14 cellular contexts compared by ENCODE assay signal in genomic region chr9:34084562-34084961, GRCh38. TPM values are rescaled to one million over a fixed set of nuclear protein-coding genes. Genes with fewer than 3 reads are reported as not detected.
A peak's percentile ranks its signal among the peaks of the same experiment; 100 is the strongest.
DNase-seq lines count a peak whose midpoint lies in the region; ATAC-seq lines count a peak whose summit lies in the region.
"Had no signal": no experiment of that assay in that cellular context is flagged by ENCODE, and none has a peak within 500 bp of the region (broad histone marks: within the 10 kb centered on the region; RNA-seq: fewer than 3 reads in every experiment).

No MANE protein-coding gene starts in this region.

- peaks cover 3 to 8% of the 10 kb centered on the region in 2 donors for H3K4me1 ChIP-seq in aorta (ENCODE audit: control insufficient read depth in 1 of 2, insufficient read depth in 2 of 2, low read length in 2 of 2)
- H3K4me1 ChIP-seq: SJCRH30 had no signal

- peaks cover 4 to 7% of the 10 kb centered on the region in 2 donors for H3K36me3 ChIP-seq in aorta (ENCODE audit: control insufficient read depth in 1 of 2, insufficient read depth in 2 of 2, low read length in 1 of 2)

- peak; percentile 78 for ATAC-seq in Right ventricle myocardium inferior
- ATAC-seq in Right ventricle myocardium superior (ENCODE audit: poor library complexity): peak; percentile 65
- ATAC-seq in aorta (ENCODE audit: low FRiP score): peak; percentile 76
- ATAC-seq in GM19035 (IDR thresholded peaks at IDR 0.05; ENCODE audit: unreplicated experiment): no peak
- ATAC-seq: esophagus mucosa had no signal

- 4 to 7% methylated on average over 1 of the region's 1 CpG for WGBS in aorta, 2 donors

- DNase-seq in Right ventricle myocardium inferior (ENCODE audit: missing footprints) (no peak), cardiac septum (ENCODE audit: low spot score) (no peak), Right ventricle myocardium superior (no peak), pons (ENCODE audit: low spot score) (peak; percentile 91), aorta (no peak), DMS153 (lab: John Stamatoyannopoulos, UW) (no peak)
- no peak for DNase-seq in stimulated activated CD4-positive, alpha-beta T cell treated with anti-CD3 and anti-CD28 coated beads, Interleukin-4, amount 100 ng/mL, for 24 hours
- DNase-seq: ACHN; activated CD4-positive, alpha-beta T cell treated with anti-CD3 and anti-CD28 coated beads, Interleukin-2, amount 50 U/mL, for 1 hour; H9; SJCRH30 had no signal

- H3K4me3 ChIP-seq in aorta (ENCODE audit: low read length in 2 of 2): no peak overlapping the region
- H3K4me3 ChIP-seq: SJCRH30 had no signal

- intact Hi-C loops in Right ventricle myocardium inferior (cut with DNase I): no loop called here
- intact Hi-C loops in cardiac septum (cut with DNase I): no loop called here
- intact Hi-C loops in Right ventricle myocardium superior (cut with DNase I): no loop called here
- intact Hi-C loops in aorta (cut with DNase I): loop anchor here in 1 of 2 donors (10.0 kb wide), 1 partner anchor 60 kb away; no protein-coding TSS in a partner anchor

- H3K9me3 ChIP-seq in aorta (ENCODE audit: control insufficient read depth, low read length): no peaks in the 10 kb centered on the region
- H3K9me3 ChIP-seq: SJCRH30 had no signal

- peak overlapping the region; percentile 79 to 99 for H3K27ac ChIP-seq in aorta (ENCODE audit: low read depth in 1 of 2, low read length in 2 of 2)
- H3K27ac ChIP-seq: KMS-11, SJCRH30 had no signal

- no peaks in the 10 kb centered on the region for H3K27me3 ChIP-seq in aorta (ENCODE audit: control insufficient read depth in 1 of 2, insufficient read depth in 2 of 2, low read length in 1 of 2)
- H3K27me3 ChIP-seq: SJCRH30 had no signal

RNA-seq across cellular contexts. Expression of gene UBAP2, which starts 35.9 kb away (rescaled TPM):
- 28.9 TPM for total RNA-seq in Right ventricle myocardium inferior
- 21.5 TPM for total RNA-seq in cardiac septum
- 26.6 TPM for total RNA-seq in Right ventricle myocardium superior
- 10 to 100 TPM; 24.1 to 30.5 TPM for total RNA-seq in aorta
- 1 to 10 TPM; 5.3 to 7.5 TPM for polyA plus RNA-seq in aorta

RNA-seq across cellular contexts. Expression of gene DCAF12, which starts 41.9 kb away (rescaled TPM):
- 17.6 TPM for total RNA-seq in Right ventricle myocardium inferior
- total RNA-seq in cardiac septum: 15.7 TPM
- 14.8 TPM for total RNA-seq in Right ventricle myocardium superior
- 10 to 100 TPM; 20.6 to 35.2 TPM for total RNA-seq in aorta
- 10 to 100 TPM; 10.2 to 14.5 TPM for polyA plus RNA-seq in aorta
